ENCODE assay signal across 9 cellular contexts in genomic region chr12:103965255-103965589, GRCh38. TPM values are rescaled to one million over a fixed set of nuclear protein-coding genes. Genes with fewer than 3 reads are reported as not detected.
DNase-seq lines count a peak whose midpoint lies in the region; ATAC-seq, FAIRE-seq and TF ChIP-seq lines count a peak whose summit lies in the region.
"Had no signal": no experiment of that assay in that cellular context is flagged by ENCODE, and none has a peak within 500 bp of the region (broad histone marks: within the 10 kb centered on the region; RNA-seq: fewer than 3 reads in every experiment).

No MANE protein-coding gene starts in this region.

- peaks cover 15% of the 10 kb centered on the region for H3K4me1 ChIP-seq in cardiac muscle cell (ENCODE audit: low read depth)
- peaks cover 25% of the 10 kb centered on the region for H3K4me1 ChIP-seq in upper lobe of right lung

- peaks cover 5% of the 10 kb centered on the region for H3K36me3 Mint-ChIP-seq in memory B cell

- H3K4me1 Mint-ChIP-seq in memory B cell: peaks cover 29% of the 10 kb centered on the region

- no peaks in the 10 kb centered on the region for H3K9me3 Mint-ChIP-seq in memory B cell

- no peaks in the 10 kb centered on the region for H3K27me3 Mint-ChIP-seq in memory B cell

- no peaks in the 10 kb centered on the region for H3K36me3 ChIP-seq in cardiac muscle cell
- no peaks in the 10 kb centered on the region for H3K36me3 ChIP-seq in brain microvascular endothelial cell (replicated peaks)
- H3K36me3 ChIP-seq in upper lobe of right lung: no peaks in the 10 kb centered on the region

- ATAC-seq in left ventricle myocardium superior (no peak), memory B cell (ENCODE audit: low read depth) (no peak), upper lobe of right lung (no peak)

- H3K4me3 ChIP-seq in cardiac muscle cell: peak overlapping the region; percentile 89
- peak overlapping the region; percentile 95 for H3K4me3 ChIP-seq in brain microvascular endothelial cell (ENCODE audit: low read depth, low read length)
- H3K4me3 ChIP-seq in upper lobe of right lung: peak overlapping the region; percentile 93

- in situ Hi-C loops in brain microvascular endothelial cell (cut with HindIII; ENCODE audit: low pct_ligation_motif_present, low sequenced_read_pairs): no loop called here

- DNase-seq in cardiac muscle cell (ENCODE audit: low read depth in 1 of 2, low spot score in 1 of 2) (no peak), left ventricle myocardium superior (no peak), brain microvascular endothelial cell (no peak), memory B cell (ENCODE audit: low spot score in 2 of 2) (no peak), upper lobe of right lung (no peak), NK-92 (lab: John Stamatoyannopoulos, UW; ENCODE audit: unreplicated experiment) (no peak), MV-4-11 (lab: John Stamatoyannopoulos, UW) (no peak), D721Med (ENCODE audit: insufficient read length, low spot score) (no peak)

- peak overlapping the region; percentile 96 for H3K27ac Mint-ChIP-seq in memory B cell

- FAIRE-seq in D721Med (lab: Jason Lieb, UNC): no peak
- FAIRE-seq: islet of Langerhans had no signal

- TF ChIP-seq CTCF in cardiac muscle cell (IDR thresholded peaks at IDR 0.05; ENCODE audit: low read depth, low read length) (no peak), brain microvascular endothelial cell (IDR thresholded peaks at IDR 0.05; ENCODE audit: low read depth, low read length, missing control alignments) (no peak), upper lobe of right lung (IDR thresholded peaks at IDR 0.05) (no peak), D721Med (IDR thresholded peaks at IDR 0.05; ENCODE audit: insufficient read depth, missing control alignments) (no peak)

- H3K27me3 ChIP-seq in cardiac muscle cell (no peaks in the 10 kb centered on the region), brain microvascular endothelial cell (replicated peaks) (no peaks in the 10 kb centered on the region), upper lobe of right lung (no peaks in the 10 kb centered on the region)

- H3K4me3 Mint-ChIP-seq in memory B cell: peak overlapping the region; percentile 97

- H3K27ac ChIP-seq in cardiac muscle cell (peak overlapping the region; percentile 100), brain microvascular endothelial cell (peak overlapping the region; percentile 93), upper lobe of right lung (peak overlapping the region; percentile 96)

- H3K9me3 ChIP-seq in cardiac muscle cell (ENCODE audit: low read depth) (no peaks in the 10 kb centered on the region), upper lobe of right lung (no peaks in the 10 kb centered on the region)

- intact Hi-C loops in left ventricle myocardium superior (cut with micrococcal nuclease) (no loop called here), upper lobe of right lung (cut with DNase I) (no loop called here)

RNA-seq across cellular contexts. Expression of gene TDG, which starts 0.5 kb away (rescaled TPM):
- total RNA-seq in cardiac muscle cell (31.7 and 47.8 TPM in 2 replicates), left ventricle myocardium superior (11.2 TPM), upper lobe of right lung (18.1 TPM)
- 28.3 and 33.7 TPM in 2 replicates for polyA plus RNA-seq in cardiac muscle cell

RNA-seq across cellular contexts. Expression of gene HSP90B1, which starts 35.0 kb away (rescaled TPM):
- total RNA-seq in cardiac muscle cell (386 and 610 TPM in 2 replicates), left ventricle myocardium superior (350 TPM), upper lobe of right lung (676 TPM)
- polyA plus RNA-seq in cardiac muscle cell: 473 and 1,006 TPM in 2 replicates
